9 cellular contexts compared by ENCODE assay signal in the genomic region with DNA sequence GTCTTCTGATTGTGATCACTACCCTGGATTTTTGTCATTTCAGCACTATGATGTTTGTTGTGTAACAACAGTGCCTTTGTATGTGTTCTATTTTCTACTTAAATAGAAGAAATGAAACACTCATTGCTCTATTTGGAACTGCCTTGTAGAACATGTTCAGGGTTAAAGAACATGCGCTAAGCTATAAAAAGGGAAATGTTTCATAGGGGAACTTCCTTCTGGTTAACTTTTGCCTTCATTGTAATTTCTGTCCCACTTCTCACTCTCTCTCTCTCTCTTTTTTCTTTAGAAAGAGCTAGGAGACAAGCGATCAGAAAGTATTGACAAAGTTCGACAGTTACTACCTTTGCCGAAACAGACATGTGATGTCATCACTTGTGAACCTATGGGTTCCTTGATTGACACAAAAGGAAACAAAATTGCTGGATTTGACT. TPM values are rescaled to one million over a fixed set of nuclear protein-coding genes. Genes with fewer than 3 reads are reported as not detected.
DNase-seq lines count a peak whose midpoint lies in the region; ATAC-seq and TF ChIP-seq lines count a peak whose summit lies in the region.
"Had no signal": no experiment of that assay in that cellular context is flagged by ENCODE, and none has a peak within 500 bp of the region (broad histone marks: within the 10 kb centered on the region; RNA-seq: fewer than 3 reads in every experiment).

A gene (minus strand): TSS at position 13 of the 434 bp plus-strand sequence. CDS start 45,908 bp downstream, outside the sequence.

- WGBS in heart left ventricle, 4 donors: 84 to 89% (median 86%) methylated on average over 4 of the region's 4 CpGs
- 85 to 89% methylated on average over 4 of the region's 4 CpGs for WGBS in lower leg skin, 2 donors

- H3K4me3 ChIP-seq in breast epithelium (peak within 1 kb of the TSS; percentile 8 to 26 (median 20)), heart left ventricle (peak within 1 kb of the TSS in 9 of 12 donors; percentile 18 to 52 (median 34)), upper lobe of right lung (peak within 1 kb of the TSS; percentile 33), lower leg skin (ENCODE audit: low read depth, poor library complexity, severe bottlenecking) (no peak within 1 kb of the TSS)
- H3K4me3 ChIP-seq: K562 had no signal

- H3K4me1 Mint-ChIP-seq in MCF 10A (ENCODE audit: insufficient read depth, unreplicated experiment): no peaks in the 10 kb centered on the region

- H3K36me3 Mint-ChIP-seq in MCF 10A (ENCODE audit: insufficient read depth, unreplicated experiment): no peaks in the 10 kb centered on the region

- H3K4me3 Mint-ChIP-seq in MCF 10A (ENCODE audit: unreplicated experiment): no peak within 1 kb of the TSS

- H3K9me3 Mint-ChIP-seq in MCF 10A (ENCODE audit: unreplicated experiment): no peaks in the 10 kb centered on the region

- DNase-seq in breast epithelium (ENCODE audit: low spot score in 2 of 2) (no peak), MCF 10A (ENCODE audit: unreplicated experiment) (no peak), heart left ventricle (no peak), upper lobe of right lung (no peak), lower leg skin (ENCODE audit: low spot score in 2 of 2) (no peak), cerebellar nuclear complex (lab: John Stamatoyannopoulos, UW) (no peak)
- DNase-seq in activated CD4-positive, alpha-beta T cell treated with anti-CD3 and anti-CD28 coated beads, Interleukin-2, amount 50 U/mL, for 1 hour: no peak

- H3K27ac Mint-ChIP-seq in MCF 10A (ENCODE audit: low read depth, unreplicated experiment): no peak within 1 kb of the TSS

- intact Hi-C loops in breast epithelium (cut with DNase I; ENCODE audit: low total_unique reads) (no loop called here), MCF 10A (cut with micrococcal nuclease) (no loop called here), heart left ventricle (cut with DNase I) (no loop called here), upper lobe of right lung (cut with DNase I) (no loop called here), lower leg skin (cut with DNase I; ENCODE audit: low total_unique reads) (no loop called here)

- H3K27me3 ChIP-seq in breast epithelium (no peaks in the 10 kb centered on the region), heart left ventricle (no peaks in the 10 kb centered on the region), upper lobe of right lung (no peaks in the 10 kb centered on the region)

- ATAC-seq in HG03558 (IDR thresholded peaks at IDR 0.05; ENCODE audit: extremely low read depth, unreplicated experiment) (peak; percentile 27), heart left ventricle (peak; percentile 34 to 72 (median 60)), upper lobe of right lung (peak; percentile 84)
- ATAC-seq: K562 had no signal

- H3K4me1 ChIP-seq in breast epithelium (no peaks in the 10 kb centered on the region), heart left ventricle (peaks cover 0 to 51% (median 0%) of the 10 kb centered on the region in 12 donors), upper lobe of right lung (peaks cover 7% of the 10 kb centered on the region)

- CTCF ChIA-PET in MCF 10A (lab: Yijun Ruan, JAX): interaction anchor here (0.6 kb wide), 1 partner anchor 1174 kb away, joined by 3 read pairs; no protein-coding TSS in a partner anchor

- H3K27ac ChIP-seq in breast epithelium: no peak within 1 kb of the TSS
- H3K27ac ChIP-seq in heart left ventricle: peak within 1 kb of the TSS in 3 of 12 donors; percentile 3 to 68 (median 6)
- H3K27ac ChIP-seq in upper lobe of right lung: no peak within 1 kb of the TSS

- BruUV-seq in MCF 10A (replicated peaks; lab: Mats Ljungman, UMichigan): no TSS peak

- H3K9me3 ChIP-seq in breast epithelium: no peaks in the 10 kb centered on the region
- H3K9me3 ChIP-seq in heart left ventricle: no peaks in the 10 kb centered on the region
- no peaks in the 10 kb centered on the region for H3K9me3 ChIP-seq in upper lobe of right lung

- no peak for TF ChIP-seq CTCF in breast epithelium (IDR thresholded peaks at IDR 0.05)
- no peak for TF ChIP-seq CTCF in MCF 10A (IDR thresholded peaks at IDR 0.05; ENCODE audit: unreplicated experiment)
- TF ChIP-seq CTCF in heart left ventricle (IDR thresholded peaks at IDR 0.05): no peak
- no peak for TF ChIP-seq CTCF in upper lobe of right lung (IDR thresholded peaks at IDR 0.05)
- no peak for TF ChIP-seq CTCF in lower leg skin (IDR thresholded peaks at IDR 0.05)

- H3K36me3 ChIP-seq in breast epithelium: no peaks in the 10 kb centered on the region
- no peaks in the 10 kb centered on the region for H3K36me3 ChIP-seq in heart left ventricle
- H3K36me3 ChIP-seq in upper lobe of right lung: no peaks in the 10 kb centered on the region

- H3K27me3 Mint-ChIP-seq in MCF 10A (ENCODE audit: insufficient read depth, unreplicated experiment): no peaks in the 10 kb centered on the region

- TF ChIP-seq POLR2A in breast epithelium (IDR thresholded peaks at IDR 0.05) (no peak), heart left ventricle (IDR thresholded peaks at IDR 0.05) (no peak), lower leg skin (IDR thresholded peaks at IDR 0.05) (no peak)

- POLR2A ChIA-PET in MCF 10A (lab: Yijun Ruan, JAX): interaction anchor here (0.5 kb wide), 1 partner anchor 50 kb away, joined by 3 read pairs; no protein-coding TSS in a partner anchor

RNA-seq across cellular contexts. Expression of the gene that starts here (rescaled TPM):
- total RNA-seq in breast epithelium (1 to 10 TPM; 3.6 to 9.0 (median 3.7) TPM), MCF 10A (2022) (not detected in 2 replicates), heart left ventricle (1 to 10 TPM in 3 of 9 donors, under 1 TPM in 6; 0.40 to 3.4 (median 0.84) TPM), upper lobe of right lung (3.1 TPM), lower leg skin (1 to 10 TPM in 1 of 4 donors, under 1 TPM in 2, not detected in 1; 0.34 to 2.1 (median 0.46) TPM)
- polyA plus RNA-seq in heart left ventricle: under 1 TPM; 0.26 to 0.34 TPM
- total RNA-seq: K562 had no signal
- polyA plus RNA-seq: K562 had no signal

Comparison
In these comparisons a context has a peak if more than half of its experiments do, and no peak if none do; other contexts are left out.
1. ATAC-seq: peak in every context shown above with its lines; median percentile 84 in upper lobe of right lung; 60 in heart left ventricle; 27 in HG03558.